In the genomic region with DNA sequence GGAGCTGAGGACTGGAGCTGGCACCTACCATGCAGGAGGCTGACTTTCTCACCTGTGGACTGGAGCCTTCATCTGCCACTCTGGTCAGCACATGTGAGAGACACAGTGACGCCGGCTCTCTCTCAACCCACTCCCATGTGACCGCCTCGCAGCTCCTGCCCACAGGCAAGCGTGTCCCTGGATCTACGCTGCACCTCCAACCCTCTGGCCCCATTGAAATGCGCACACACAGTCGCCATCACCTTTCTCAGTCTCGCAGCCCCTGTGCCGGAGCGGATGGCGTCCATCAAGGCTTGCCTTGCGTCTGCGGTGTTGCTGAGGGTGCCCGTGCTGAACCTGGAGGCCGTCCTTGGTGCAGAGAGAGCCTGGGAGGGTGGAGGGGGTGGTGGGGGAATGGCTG, we compare ENCODE assay signal across 29 cellular contexts.
"Had no signal": no experiment of that assay in that cellular context is flagged by ENCODE, and none has a peak within 500 bp of the region (broad histone marks: within the 10 kb centered on the region; RNA-seq: fewer than 3 reads in every experiment).

No MANE protein-coding gene starts in this region.

- H3K36me3 ChIP-seq: left ventricle myocardium inferior, neural progenitor cell, spleen, thoracic aorta, transverse colon, vagina had no signal

- H3K4me3 Mint-ChIP-seq: immature natural killer cell; memory B cell; natural killer cell treated with Interleukin-12 subunit alpha and Interleukin-12 subunit beta and Interleukin-15 and Interleukin-18, amount 100 ng/mL, for 72 hours; neural progenitor cell had no signal

- H3K27me3 Mint-ChIP-seq: memory B cell; natural killer cell treated with Interleukin-12 subunit alpha and Interleukin-12 subunit beta and Interleukin-15 and Interleukin-18, amount 100 ng/mL, for 72 hours had no signal

- H3K27ac ChIP-seq: dorsolateral prefrontal cortex, epithelial cell of prostate, esophagus muscularis mucosa, gastroesophageal sphincter, left ventricle myocardium inferior, lower lobe of right lung, neural progenitor cell, parathyroid adenoma, spleen, stomach, thoracic aorta, transverse colon, vagina had no signal

- DNase-seq: cortex of kidney; dorsolateral prefrontal cortex; effector memory CD4-positive, alpha-beta T cell; glutamatergic neuron; immature natural killer cell; left ventricle myocardium inferior; lower lobe of right lung; midbrain; occipital lobe; psoas muscle; retina; spleen; stimulated activated CD4-positive, alpha-beta T cell treated with anti-CD3 and anti-CD28 coated beads, Interleukin-15, amount 100 ng/mL, for 24 hours; stimulated activated CD4-positive, alpha-beta T cell treated with anti-CD3 and anti-CD28 coated beads, Interleukin-1b, Interleukin-23, amount 100 ng/mL, for 48 hours; stimulated activated CD4-positive, alpha-beta T cell treated with anti-CD3 and anti-CD28 coated beads, Interleukin-4, amount 100 ng/mL, for 24 hours; stimulated activated naive CD4-positive, alpha-beta T cell; stomach; substantia nigra; transverse colon had no signal

- H3K27me3 ChIP-seq: dorsolateral prefrontal cortex, esophagus muscularis mucosa, gastroesophageal sphincter, neural progenitor cell, spleen, stomach, transverse colon, vagina had no signal

- H3K36me3 Mint-ChIP-seq: immature natural killer cell; memory B cell; natural killer cell treated with Interleukin-12 subunit alpha and Interleukin-12 subunit beta and Interleukin-15 and Interleukin-18, amount 100 ng/mL, for 72 hours; neural progenitor cell had no signal

- H3K4me1 ChIP-seq: lower lobe of right lung, neural progenitor cell, parathyroid adenoma, spleen, transverse colon, vagina had no signal

- H3K9me3 ChIP-seq: esophagus muscularis mucosa, gastroesophageal sphincter, left ventricle myocardium inferior, lower lobe of right lung, psoas muscle, spleen, stomach, thoracic aorta, transverse colon, vagina had no signal

- H3K9me3 Mint-ChIP-seq: memory B cell; natural killer cell treated with Interleukin-12 subunit alpha and Interleukin-12 subunit beta and Interleukin-15 and Interleukin-18, amount 100 ng/mL, for 72 hours; neural progenitor cell had no signal

- H3K4me1 Mint-ChIP-seq: immature natural killer cell, memory B cell had no signal

- H3K4me3 ChIP-seq: dorsolateral prefrontal cortex, esophagus muscularis mucosa, gastroesophageal sphincter, left ventricle myocardium inferior, lower lobe of right lung, neural progenitor cell, psoas muscle, spleen, stomach, thoracic aorta, transverse colon, vagina had no signal

- ATAC-seq: gastroesophageal sphincter; lower lobe of right lung; natural killer cell treated with Interleukin-12 subunit alpha and Interleukin-12 subunit beta and Interleukin-15 and Interleukin-18, amount 100 ng/mL, for 72 hours; sciatic nerve had no signal

- H3K27ac Mint-ChIP-seq: immature natural killer cell; memory B cell; natural killer cell treated with Interleukin-12 subunit alpha and Interleukin-12 subunit beta and Interleukin-15 and Interleukin-18, amount 100 ng/mL, for 72 hours; neural progenitor cell had no signal
